ENCODE assay signal across 15 cellular contexts in the genomic region with DNA sequence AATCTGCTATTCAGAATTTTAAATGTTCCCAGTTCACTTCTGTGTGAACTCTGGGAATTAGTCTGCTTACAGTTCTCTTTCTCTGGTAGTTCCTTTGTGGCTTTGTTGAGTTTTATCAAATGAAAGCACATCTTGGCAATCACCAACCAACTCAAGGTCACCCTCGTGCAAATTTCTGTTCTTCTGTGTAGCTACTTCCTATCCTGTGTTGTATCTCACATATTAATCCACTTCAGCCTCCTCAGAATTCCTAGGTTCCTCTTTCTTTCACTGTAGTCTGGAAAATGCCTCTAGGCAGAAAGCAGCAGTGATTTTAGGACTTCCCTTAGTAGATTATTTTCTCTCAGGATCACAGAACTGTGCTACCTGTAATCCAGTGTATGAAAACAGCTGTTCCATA.
"Had no signal": no experiment of that assay in that cellular context is flagged by ENCODE, and none has a peak within 500 bp of the region (broad histone marks: within the 10 kb centered on the region; RNA-seq: fewer than 3 reads in every experiment).

No MANE protein-coding gene starts in this region.

- DNase-seq: activated CD4-positive, alpha-beta T cell treated with anti-CD3 and anti-CD28 coated beads for 48 hours; amygdala; effector memory CD4-positive, alpha-beta T cell; foreskin fibroblast; glutamatergic neuron; occipital lobe; sigmoid colon; stimulated activated CD4-positive, alpha-beta T cell treated with anti-CD3 and anti-CD28 coated beads, Interleukin-1b, Interleukin-23, amount 100 ng/mL, for 48 hours; T-cell; tibial artery; uterus had no signal

- H3K36me3 ChIP-seq: sigmoid colon, tibial artery, uterus had no signal

- H3K4me3 ChIP-seq: body of pancreas, sigmoid colon, SK-N-MC, tibial artery, uterus had no signal

- H3K4me3 Mint-ChIP-seq: nephron, T-cell had no signal

- H3K4me1 ChIP-seq: sigmoid colon, tibial artery, uterus had no signal

- H3K27ac ChIP-seq: sigmoid colon, SK-N-MC, tibial artery, uterus had no signal

- H3K27ac Mint-ChIP-seq: nephron, T-cell had no signal

- ATAC-seq: activated naive CD4-positive, alpha-beta T cell treated with anti-CD3 and anti-CD28 coated beads, Interleukin-2, amount 50 U/mL, for 72 hours; body of pancreas; T-cell had no signal

- H3K27me3 ChIP-seq: body of pancreas, sigmoid colon, tibial artery, uterus had no signal

- H3K9me3 ChIP-seq: body of pancreas, sigmoid colon, tibial artery, uterus had no signal

- H3K27me3 Mint-ChIP-seq: T-cell had no signal
